Comparison of ENCODE assay signal across 8 cellular contexts in the genomic region with DNA sequence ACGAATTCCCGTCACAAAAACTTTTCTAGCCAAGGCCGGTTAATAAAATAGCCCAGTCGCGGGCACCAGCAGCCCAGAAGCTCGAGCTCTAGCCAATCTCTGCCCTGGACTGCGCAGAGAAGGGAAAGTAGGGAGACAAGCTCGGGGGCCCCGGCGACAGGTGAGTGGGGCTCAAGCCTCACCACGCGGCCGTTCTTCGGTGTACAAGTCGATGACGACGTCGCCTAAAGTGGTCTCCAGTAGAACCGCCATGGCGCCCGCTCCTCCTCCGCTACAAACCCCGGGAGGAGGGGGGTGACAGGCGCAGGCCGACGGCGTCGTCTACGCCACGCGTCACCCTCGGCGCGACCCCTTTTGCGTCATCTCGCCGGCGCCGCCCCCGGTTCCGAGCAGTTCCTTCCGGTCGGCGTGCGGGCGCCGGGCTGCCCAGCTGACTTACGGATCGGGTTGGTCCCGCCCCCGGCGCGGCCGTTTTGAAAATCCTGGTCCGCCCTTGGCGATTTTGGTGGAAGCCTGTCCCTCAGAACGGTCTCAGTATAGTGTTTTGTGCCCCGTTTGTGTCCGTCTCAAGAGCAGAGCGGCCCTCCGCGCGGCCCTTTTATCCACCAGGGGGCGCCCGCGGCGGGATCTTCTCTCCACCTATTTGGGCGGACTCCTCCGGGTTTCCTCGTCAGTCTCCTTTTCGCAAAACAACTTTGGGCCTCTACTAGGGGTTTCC. TPM values are rescaled to one million over a fixed set of nuclear protein-coding genes. Genes with fewer than 3 reads are reported as not detected.
DNase-seq lines count a peak whose midpoint lies in the region; ATAC-seq and TF ChIP-seq lines count a peak whose summit lies in the region.

A gene with protein sequence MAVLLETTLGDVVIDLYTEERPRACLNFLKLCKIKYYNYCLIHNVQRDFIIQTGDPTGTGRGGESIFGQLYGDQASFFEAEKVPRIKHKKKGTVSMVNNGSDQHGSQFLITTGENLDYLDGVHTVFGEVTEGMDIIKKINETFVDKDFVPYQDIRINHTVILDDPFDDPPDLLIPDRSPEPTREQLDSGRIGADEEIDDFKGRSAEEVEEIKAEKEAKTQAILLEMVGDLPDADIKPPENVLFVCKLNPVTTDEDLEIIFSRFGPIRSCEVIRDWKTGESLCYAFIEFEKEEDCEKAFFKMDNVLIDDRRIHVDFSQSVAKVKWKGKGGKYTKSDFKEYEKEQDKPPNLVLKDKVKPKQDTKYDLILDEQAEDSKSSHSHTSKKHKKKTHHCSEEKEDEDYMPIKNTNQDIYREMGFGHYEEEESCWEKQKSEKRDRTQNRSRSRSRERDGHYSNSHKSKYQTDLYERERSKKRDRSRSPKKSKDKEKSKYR (minus strand): TSS at position 290 of the 718 bp plus-strand sequence. CDS start 38 bp downstream, at position 252.

- H3F3A ChIP-seq in GM23248 (ENCODE audit: insufficient read depth): peaks cover 12% of the 10 kb centered on the region

- peaks cover 16% of the 10 kb centered on the region for H3K4me1 Mint-ChIP-seq in activated T-helper 17 cell treated with anti-CD3 and anti-CD28 coated beads, Interleukin-2, amount 50 U/mL, for 72 hours
- peaks cover 41 to 42% of the 10 kb centered on the region in 2 donors for H3K4me1 Mint-ChIP-seq in natural killer cell

- H3K4me2 ChIP-seq in GM23248 (ENCODE audit: unreplicated experiment) (peak within 1 kb of the TSS; percentile 91), fibroblast of lung (ENCODE audit: extremely low read depth, insufficient read depth, low read length) (peak within 1 kb of the TSS; percentile 95)

- H4K20me1 ChIP-seq in GM23248 (ENCODE audit: insufficient read depth) (no peaks in the 10 kb centered on the region; the same call in 1 of the 2 replicates), fibroblast of lung (ENCODE audit: control insufficient read depth, extremely low read depth, insufficient read depth, low read length) (no peaks in the 10 kb centered on the region)

- H3K4me1 ChIP-seq in GM23248 (ENCODE audit: insufficient read depth): peaks cover 29% of the 10 kb centered on the region
- H3K4me1 ChIP-seq in fibroblast of lung (ENCODE audit: control insufficient read depth, extremely low read depth, insufficient read depth, low read length): no peaks in the 10 kb centered on the region

- 0 out of 2 replicates have a peak, but pooled peaks cover under 1% of the 10 kb centered on the region for H3K36me3 ChIP-seq in GM23248 (ENCODE audit: low read depth)
- no peaks in the 10 kb centered on the region for H3K36me3 ChIP-seq in fibroblast of lung (ENCODE audit: control insufficient read depth, insufficient read depth, low read length)

- peak; percentile 95 for DNase-seq in EL
- peak; percentile 98 for DNase-seq in GM23248
- peak; percentile 87 to 90 for DNase-seq in Kasumi-1 (lab: John Stamatoyannopoulos, UW)
- peak; percentile 92 for DNase-seq in RPMI8226
- DNase-seq in fibroblast of lung (ENCODE audit: low read depth in 2 of 2): peak; percentile 95 to 96
- peak; percentile 99 for DNase-seq in natural killer cell
- DNase-seq in stimulated activated naive CD4-positive, alpha-beta T cell treated with Interleukin-2 at 50 U/mL for 16 hours (lab: John Stamatoyannopoulos, UW): peak; percentile 94

- H2AFZ ChIP-seq in GM23248: peak within 1 kb of the TSS; percentile 92
- H2AFZ ChIP-seq in fibroblast of lung (ENCODE audit: low read length): peak within 1 kb of the TSS; percentile 67

- H3K9ac ChIP-seq in GM23248 (peak within 1 kb of the TSS; percentile 100), fibroblast of lung (ENCODE audit: insufficient read depth, low read length) (peak within 1 kb of the TSS; percentile 99)

- H3K27ac ChIP-seq in GM23248 (peak within 1 kb of the TSS; percentile 99), fibroblast of lung (ENCODE audit: insufficient read depth, low read length) (peak within 1 kb of the TSS; percentile 100)

- no peaks in the 10 kb centered on the region for H3K9me3 Mint-ChIP-seq in activated T-helper 17 cell treated with anti-CD3 and anti-CD28 coated beads, Interleukin-2, amount 50 U/mL, for 72 hours
- H3K9me3 Mint-ChIP-seq in natural killer cell: no peaks in the 10 kb centered on the region

- no peaks in the 10 kb centered on the region for H3K27me3 ChIP-seq in GM23248 (replicated peaks; ENCODE audit: insufficient read depth)
- peaks cover 3% of the 10 kb centered on the region for H3K27me3 ChIP-seq in fibroblast of lung (ENCODE audit: control insufficient read depth, insufficient read depth, low read length)

- H3K9me3 ChIP-seq in GM23248 (ENCODE audit: low read depth) (no peaks in the 10 kb centered on the region), fibroblast of lung (ENCODE audit: control insufficient read depth, insufficient read depth, low read depth, low read length) (no peaks in the 10 kb centered on the region)

- in situ Hi-C loops in GM23248 (cut with MboI): no loop called here

- TF ChIP-seq CTCF in fibroblast of lung (conservative IDR thresholded peaks at IDR 0.05 in 1 of 2, IDR thresholded peaks at IDR 0.05 in 1 of 2; ENCODE audit: low read depth in 1 of 2, low read length in 2 of 2) (peak; percentile 68 to 90), natural killer cell (IDR thresholded peaks at IDR 0.05) (peak; percentile 95)

- H3K4me3 ChIP-seq in GM23248 (peak within 1 kb of the TSS; percentile 98), fibroblast of lung (replicated peaks in 1 of 4; ENCODE audit: control extremely low read depth in 1 of 4, insufficient read depth in 1 of 4, low read depth in 3 of 4, low read length in 4 of 4) (peak within 1 kb of the TSS; percentile 83 to 96 (median 85))

- peak; percentile 96 for ATAC-seq in activated T-helper 17 cell treated with anti-CD3 and anti-CD28 coated beads, Interleukin-2, amount 50 U/mL, for 72 hours (replicated peaks)
- peak; percentile 89 to 97 (median 91) for ATAC-seq in natural killer cell

- WGBS in GM23248 (ENCODE audit: low coverage in 1 of 2, low lambda C conversion rate in 2 of 2, missing lambda C conversion rate in 2 of 2), 2 experiments: 1% methylated on average over 46 to 56 of the region's 71 CpGs

- peak within 1 kb of the TSS; percentile 99 for H3K27ac Mint-ChIP-seq in activated T-helper 17 cell treated with anti-CD3 and anti-CD28 coated beads, Interleukin-2, amount 50 U/mL, for 72 hours
- H3K27ac Mint-ChIP-seq in natural killer cell: peak within 1 kb of the TSS; percentile 91 to 96

- peaks cover 27% of the 10 kb centered on the region for H3K36me3 Mint-ChIP-seq in activated T-helper 17 cell treated with anti-CD3 and anti-CD28 coated beads, Interleukin-2, amount 50 U/mL, for 72 hours (ENCODE audit: low read depth)
- H3K36me3 Mint-ChIP-seq in natural killer cell: no peaks in the 10 kb centered on the region

- no peaks in the 10 kb centered on the region for H3K27me3 Mint-ChIP-seq in activated T-helper 17 cell treated with anti-CD3 and anti-CD28 coated beads, Interleukin-2, amount 50 U/mL, for 72 hours
- H3K27me3 Mint-ChIP-seq in natural killer cell (ENCODE audit: low read depth in 2 of 2): no peaks in the 10 kb centered on the region

- H3K79me2 ChIP-seq in GM23248 (ENCODE audit: insufficient read depth) (peaks cover 49% of the 10 kb centered on the region), fibroblast of lung (ENCODE audit: control insufficient read depth, insufficient read depth, low read length) (peaks cover 43% of the 10 kb centered on the region)

- no peaks in the 10 kb centered on the region for H3K9me2 ChIP-seq in GM23248 (ENCODE audit: insufficient read depth)

- intact Hi-C loops in natural killer cell (cut with micrococcal nuclease): loop anchor here (2.0 to 5.0 kb wide), 2 partner anchors 19 to 201 kb away; a partner anchor contains a TSS

- H3K4me3 Mint-ChIP-seq in activated T-helper 17 cell treated with anti-CD3 and anti-CD28 coated beads, Interleukin-2, amount 50 U/mL, for 72 hours: peak within 1 kb of the TSS; percentile 99
- H3K4me3 Mint-ChIP-seq in natural killer cell: peak within 1 kb of the TSS; percentile 97

RNA-seq across cellular contexts. Expression of the gene that starts here (rescaled TPM):
- total RNA-seq in GM23248 (2014; rRNA removed; shearing (Covaris generic)): 32.2 and 43.5 TPM in 2 replicates
- polyA plus RNA-seq in GM23248 (2016; fragmentation: Nextera tagmentation; extraction: Ambion mirVana) (43.0 and 43.5 TPM in 2 replicates), fibroblast of lung (15.2 and 15.9 TPM in 2 replicates)
- total RNA-seq in activated T-helper 17 cell treated with anti-CD3 and anti-CD28 coated beads, Interleukin-2, amount 50 U/mL, for 72 hours: 10 to 100 TPM; 19.8 to 24.7 TPM
- total RNA-seq in fibroblast of lung (37.5 and 41.1 TPM in 2 replicates), natural killer cell (10 to 100 TPM; 24.4 to 32.8 (median 25.0) TPM)
- polyA plus RNA-seq in fibroblast of lung (2012): 24.6 and 27.5 TPM in 2 replicates
- 0.78 TPM in 1 of 2 replicates, not detected in the other for polyA minus RNA-seq in fibroblast of lung (ENCODE audit: low replicate concordance)

Comparison
In these comparisons a context has a peak if more than half of its experiments do, and no peak if none do; other contexts are left out.
1. Peak in every context shown above with its lines: DNase-seq, ATAC-seq, H3K4me3 ChIP-seq and H3K27ac ChIP-seq.